Comparison of ENCODE assay signal across 8 cellular contexts in genomic region chr22:40651563-40652501, GRCh38. TPM values are rescaled to one million over a fixed set of nuclear protein-coding genes. Genes with fewer than 3 reads are reported as not detected.
A peak's percentile ranks its signal among the peaks of the same experiment; 100 is the strongest.
DNase-seq lines count a peak whose midpoint lies in the region; ATAC-seq, FAIRE-seq and TF ChIP-seq lines count a peak whose summit lies in the region.

No MANE protein-coding gene starts in this region.

- H3K9me1 ChIP-seq in IMR-90 (ENCODE audit: insufficient read depth, low read length) (peaks cover 9% of the 10 kb centered on the region), endothelial cell of umbilical vein (replicated peaks; ENCODE audit: control insufficient read depth, extremely low read depth, insufficient read depth, low read length) (no peaks in the 10 kb centered on the region)

- peak overlapping the region; percentile 99 for H3K14ac ChIP-seq in IMR-90 (replicated peaks; ENCODE audit: low read depth, low read length)

- peaks cover 13% of the 10 kb centered on the region for H3K4me1 ChIP-seq in IMR-90 (ENCODE audit: control insufficient read depth, insufficient read depth, low read length)
- H3K4me1 ChIP-seq in endothelial cell of umbilical vein (ENCODE audit: control insufficient read depth, extremely low read depth, insufficient read depth, low read length): peaks cover 14% of the 10 kb centered on the region

- peak overlapping the region; percentile 97 for H2AFZ ChIP-seq in IMR-90 (replicated peaks; ENCODE audit: low read length, poor library complexity)
- peak overlapping the region; percentile 73 for H2AFZ ChIP-seq in endothelial cell of umbilical vein (ENCODE audit: low read depth, low read length)

- dilution Hi-C loops in IMR-90 (cut with HindIII; ENCODE audit: low sequenced_read_pairs, unreplicated experiment) (no loop called here), endothelial cell of umbilical vein (cut with MboI; ENCODE audit: extremely low pct_ligation_motif_present, low sequenced_read_pairs) (no loop called here)

- H3K79me1 ChIP-seq in IMR-90 (ENCODE audit: low read depth in 1 of 2, low read length in 2 of 2): peaks cover 0 to 16% of the 10 kb centered on the region in 2 experiments; a peak in 2 of 4 replicates

- H3K4me2 ChIP-seq in IMR-90 (ENCODE audit: low read depth, low read length) (peak overlapping the region; percentile 80), endothelial cell of umbilical vein (ENCODE audit: insufficient read depth, low read length) (peak overlapping the region; percentile 76)

- H3K27ac ChIP-seq in IMR-90 (ENCODE audit: insufficient read depth, low read length) (peak overlapping the region; percentile 93), endothelial cell of umbilical vein (ENCODE audit: insufficient read depth, low read depth, low read length) (peak overlapping the region; percentile 88)

- BruUV-seq in IMR-90 (replicated peaks; lab: Mats Ljungman, UMichigan): no TSS peak
- TSS peak; percentile 49 for BruUV-seq in endothelial cell of umbilical vein (replicated peaks; lab: Mats Ljungman, UMichigan)

- TF ChIP-seq CTCF in GM06990 (IDR thresholded peaks at IDR 0.05; ENCODE audit: insufficient read depth, low read length, poor library complexity, severe bottlenecking) (no peak), IMR-90 (conservative IDR thresholded peaks at IDR 0.05; ENCODE audit: low read depth, low read length) (no peak), endothelial cell of umbilical vein (IDR thresholded peaks at IDR 0.05; ENCODE audit: extremely low read depth in 1 of 2, insufficient read depth in 1 of 2, low read depth in 1 of 2, low read length in 2 of 2) (peak in 1 of 2 donors; percentile 6)

- H2AK9ac ChIP-seq in IMR-90 (replicated peaks; ENCODE audit: low read depth, low read length, poor library complexity): peak overlapping the region; percentile 89

- H2AK5ac ChIP-seq in IMR-90 (ENCODE audit: low read depth, low read length): peak overlapping the region; percentile 91

- CTCF ChIA-PET in IMR-90 (lab: Yijun Ruan, JAX) (interaction anchor here (0.5 to 1.5 kb wide), 3 partner anchors 22 to 215 kb away, joined by 3 to 5 read pairs (median 3); no protein-coding TSS in a partner anchor), endothelial cell of umbilical vein (lab: Charles Lee) (interaction anchor here (0.6 to 5.1 kb wide), 9 partner anchors 15 to 594 kb away, joined by 3 to 26 read pairs (median 6); partner anchors contain the start of gene MRTFA)

- H2BK5ac ChIP-seq in IMR-90 (ENCODE audit: low read depth, low read length, poor library complexity, severe bottlenecking): peak overlapping the region; percentile 95

- peak overlapping the region; percentile 97 for H4K91ac ChIP-seq in IMR-90 (ENCODE audit: insufficient read depth, low read depth, low read length)

- FAIRE-seq in endothelial cell of umbilical vein (lab: Jason Lieb, UNC): peak; percentile 97

- intact Hi-C loops in IMR-90 (cut with micrococcal nuclease): loop anchor here (5.0 kb wide), 1 partner anchor 60 kb away; no protein-coding TSS in a partner anchor
- intact Hi-C loops in endothelial cell of umbilical vein (cut with micrococcal nuclease): loop anchor here (1.0 kb wide), 1 partner anchor 127 kb away; no protein-coding TSS in a partner anchor

- peak overlapping the region; percentile 97 for H3K23ac ChIP-seq in IMR-90 (ENCODE audit: low read depth, low read length)

- H3K4me3 ChIP-seq in GM06990 (replicated peaks; ENCODE audit: low read depth, low read length) (peak overlapping the region; percentile 65), IMR-90 (ENCODE audit: insufficient read depth, low read depth, low read length) (peak overlapping the region; percentile 59), endothelial cell of umbilical vein (replicated peaks in 1 of 3; ENCODE audit: insufficient read depth in 1 of 3, low read depth in 1 of 3, low read length in 3 of 3) (peak overlapping the region in 2 of 3 experiments; percentile 49 to 64)

- H2BK15ac ChIP-seq in IMR-90 (ENCODE audit: low read depth, low read length): peak overlapping the region; percentile 93

- POLR2A ChIA-PET in IMR-90 (lab: Charles Lee; ENCODE audit: unreplicated experiment) (interaction anchor here (0.6 kb wide), 1 partner anchor 79 kb away, joined by 6 read pairs; no protein-coding TSS in a partner anchor), endothelial cell of umbilical vein (lab: Charles Lee) (interaction anchor here (0.6 to 1.2 kb wide), 5 partner anchors 13 to 247 kb away, joined by 3 to 11 read pairs (median 4); no protein-coding TSS in a partner anchor)

- H3K79me2 ChIP-seq in endothelial cell of umbilical vein (ENCODE audit: control insufficient read depth, insufficient read depth, low read length): no peaks in the 10 kb centered on the region

- WGBS in IMR-90 (ENCODE audit: extremely low coverage in 2 of 2, insufficient read length in 1 of 2), 2 experiments: 64% methylated on average over 6 of the region's 33 CpGs; no CpG with 5 or more reads in 1 of the 2 experiments

- H3K9ac ChIP-seq in IMR-90 (ENCODE audit: low read depth, low read length) (peak overlapping the region; percentile 87), endothelial cell of umbilical vein (replicated peaks; ENCODE audit: extremely low read depth, insufficient read depth, low read length) (peak overlapping the region; percentile 90)

- TF ChIP-seq POLR2A in IMR-90 (IDR thresholded peaks at IDR 0.05; ENCODE audit: low read depth, low read length): peak; percentile 90
- TF ChIP-seq POLR2A in endothelial cell of umbilical vein (IDR thresholded peaks at IDR 0.05; ENCODE audit: low read depth, low read length): peak; percentile 91

- H3K18ac ChIP-seq in IMR-90 (ENCODE audit: low read depth, low read length): peak overlapping the region; percentile 91

- H4K5ac ChIP-seq in IMR-90 (ENCODE audit: low read depth, low read length): peak overlapping the region; percentile 96

- H4K20me1 ChIP-seq in IMR-90 (ENCODE audit: insufficient read depth, low read length): no peaks in the 10 kb centered on the region
- H4K20me1 ChIP-seq in endothelial cell of umbilical vein (replicated peaks; ENCODE audit: control insufficient read depth, extremely low read depth, insufficient read depth, low read length): no peaks in the 10 kb centered on the region

- H3K56ac ChIP-seq in IMR-90 (ENCODE audit: extremely low read depth, insufficient read depth, low read length): peak overlapping the region; percentile 96

- H3K27me3 ChIP-seq in GM06990 (replicated peaks; ENCODE audit: control insufficient read depth, insufficient read depth, low read length): no peaks in the 10 kb centered on the region
- no peaks in the 10 kb centered on the region for H3K27me3 ChIP-seq in IMR-90 (ENCODE audit: control insufficient read depth, insufficient read depth, low read length)
- no peaks in the 10 kb centered on the region for H3K27me3 ChIP-seq in endothelial cell of umbilical vein (ENCODE audit: control insufficient read depth in 2 of 2, insufficient read depth in 2 of 2, low read length in 2 of 2)

- H3K36me3 ChIP-seq in GM06990 (ENCODE audit: control insufficient read depth, insufficient read depth, low read length) (no peaks in the 10 kb centered on the region), IMR-90 (ENCODE audit: control insufficient read depth, insufficient read depth, low read length) (no peaks in the 10 kb centered on the region), endothelial cell of umbilical vein (ENCODE audit: control insufficient read depth in 2 of 2, extremely low read depth in 1 of 2, insufficient read depth in 2 of 2, low read length in 2 of 2) (no peaks in the 10 kb centered on the region)

- H3K9me3 ChIP-seq in IMR-90 (ENCODE audit: control insufficient read depth, insufficient read depth, low read length) (no peaks in the 10 kb centered on the region), endothelial cell of umbilical vein (replicated peaks; ENCODE audit: control insufficient read depth, insufficient read depth, low read length) (no peaks in the 10 kb centered on the region)

- ATAC-seq in IMR-90 (ENCODE audit: low read depth) (peak; percentile 94), GM18861 (IDR thresholded peaks at IDR 0.05; ENCODE audit: unreplicated experiment) (no peak)

- peak overlapping the region; percentile 97 for H3K4ac ChIP-seq in IMR-90 (ENCODE audit: low read depth, low read length)

- DNase-seq in GM06990 (ENCODE audit: extremely low read depth, insufficient read length): peak; percentile 44
- DNase-seq in IMR-90: peak; percentile 100
- DNase-seq in OCI-M2 (lab: John Stamatoyannopoulos, UW; ENCODE audit: unreplicated experiment): peak; percentile 92
- DNase-seq in activated T-cell treated with anti-CD3 and anti-CD28 coated beads for 48 hours (ENCODE audit: low read depth): peak; percentile 89
- DNase-seq in endothelial cell of umbilical vein (ENCODE audit: low read depth, low spot score): peak; percentile 98
- peak; percentile 95 for DNase-seq in middle frontal gyrus (ENCODE audit: extremely low spot score, low spot score)
- peak; percentile 42 for DNase-seq in stimulated activated CD8-positive, alpha-beta memory T cell treated with anti-CD3 and anti-CD28 coated beads, Interleukin-15, amount 100 ng/mL, for 24 hours (ENCODE audit: low read depth)

- peak overlapping the region; percentile 94 to 99 for H4K8ac ChIP-seq in IMR-90 (ENCODE audit: low read depth in 2 of 2, low read length in 2 of 2)

- H2BK20ac ChIP-seq in IMR-90 (ENCODE audit: low read depth, low read length): peak overlapping the region; percentile 84

- in situ Hi-C loops in IMR-90 (cut with MboI; ENCODE audit: low sequenced_read_pairs): no loop called here

- peak; percentile 13; the same call in 1 of the 2 replicates for TF ChIP-seq RAD21 in IMR-90 (IDR thresholded peaks at IDR 0.05; ENCODE audit: low read length)

- peak overlapping the region; percentile 96 for H2BK120ac ChIP-seq in IMR-90 (ENCODE audit: low read depth, low read length)

RNA-seq across cellular contexts. Expression of gene MRTFA, which starts 15.3 kb away (rescaled TPM):
- total RNA-seq in IMR-90 (2012; rRNA removed) (12.5 and 15.3 TPM in 2 replicates), endothelial cell of umbilical vein (44.1 and 48.6 TPM in 2 replicates)
- polyA plus RNA-seq in IMR-90 (2012; rRNA removed) (17.1 and 17.2 TPM in 2 replicates), endothelial cell of umbilical vein (11.6 and 13.6 TPM in 2 replicates)
- polyA plus RNA-seq in IMR-90 (2012; cell fraction: cytosol; rRNA removed): 27.6 and 38.8 TPM in 2 replicates
- 38.3 and 56.9 TPM in 2 replicates for polyA plus RNA-seq in IMR-90 (2012; cell fraction: nucleus; rRNA removed; ENCODE audit: low replicate concordance)
- polyA plus RNA-seq in endothelial cell of umbilical vein (2011; cell fraction: cytosol; rRNA removed): 7.5 and 8.4 TPM in 2 replicates
- 29.8 and 33.1 TPM in 2 replicates for polyA plus RNA-seq in endothelial cell of umbilical vein (2011; cell fraction: nucleus; rRNA removed)
- 17.1 and 21.6 TPM in 2 replicates for polyA plus RNA-seq in endothelial cell of umbilical vein (2012)
- 53.2 and 69.2 TPM in 2 replicates for polyA minus RNA-seq in endothelial cell of umbilical vein
- polyA minus RNA-seq in endothelial cell of umbilical vein (2011; cell fraction: cytosol; rRNA and poly(A)+ RNA removed): 13.6 TPM
- 57.8 and 70.7 TPM in 2 replicates for polyA minus RNA-seq in endothelial cell of umbilical vein (2011; cell fraction: nucleus; rRNA and poly(A)+ RNA removed)

RNA-seq across cellular contexts. Expression of gene MCHR1, which starts 27.5 kb away (rescaled TPM):
- total RNA-seq in IMR-90 (2012; rRNA removed) (1.4 and 1.7 TPM in 2 replicates), endothelial cell of umbilical vein (not detected in 2 replicates)
- polyA plus RNA-seq in IMR-90 (2012; rRNA removed) (3.2 and 3.5 TPM in 2 replicates), endothelial cell of umbilical vein (not detected in 2 replicates)
- 0.79 and 4.5 TPM in 2 replicates for polyA plus RNA-seq in IMR-90 (2012; cell fraction: cytosol; rRNA removed)
- polyA plus RNA-seq in IMR-90 (2012; cell fraction: nucleus; rRNA removed; ENCODE audit: low replicate concordance): 2.0 TPM in 2 replicates
- polyA plus RNA-seq in endothelial cell of umbilical vein (2011; cell fraction: cytosol; rRNA removed): 0.10 TPM in 1 of 2 replicates, not detected in the other
- polyA plus RNA-seq in endothelial cell of umbilical vein (2011; cell fraction: nucleus; rRNA removed): not detected in 2 replicates
- polyA plus RNA-seq in endothelial cell of umbilical vein (2012): not detected in 2 replicates
- polyA minus RNA-seq in endothelial cell of umbilical vein: not detected in 2 replicates
- not detected for polyA minus RNA-seq in endothelial cell of umbilical vein (2011; cell fraction: cytosol; rRNA and poly(A)+ RNA removed)
- not detected in 2 replicates for polyA minus RNA-seq in endothelial cell of umbilical vein (2011; cell fraction: nucleus; rRNA and poly(A)+ RNA removed)

Comparison
In these comparisons a context has a peak if more than half of its experiments do, and no peak if none do; other contexts are left out.
1. DNase-seq: peak in every context shown above with its lines; median percentile 100 in IMR-90; 98 in endothelial cell of umbilical vein; 95 in middle frontal gyrus; 92 in OCI-M2; 89 in activated T-cell treated with anti-CD3 and anti-CD28 coated beads for 48 hours; 44 in GM06990; 42 in stimulated activated CD8-positive, alpha-beta memory T cell treated with anti-CD3 and anti-CD28 coated beads, Interleukin-15, amount 100 ng/mL, for 24 hours.